11 cellular contexts compared by ENCODE assay signal in genomic region chr11:123434911-123435310, GRCh38. TPM values are rescaled to one million over a fixed set of nuclear protein-coding genes. Genes with fewer than 3 reads are reported as not detected.
A peak's percentile ranks its signal among the peaks of the same experiment; 100 is the strongest.
DNase-seq lines count a peak whose midpoint lies in the region; ATAC-seq and TF ChIP-seq lines count a peak whose summit lies in the region.
"Had no signal": no experiment of that assay in that cellular context is flagged by ENCODE, and none has a peak within 500 bp of the region (broad histone marks: within the 10 kb centered on the region; RNA-seq: fewer than 3 reads in every experiment).

No MANE protein-coding gene starts in this region.

- no peak for DNase-seq in activated CD8-positive, alpha-beta memory T cell treated with anti-CD3 and anti-CD28 coated beads, Interleukin-2, amount 10 ng/mL, durations not matched to agents 7 days and 5 days
- DNase-seq in activated CD8-positive, alpha-beta memory T cell treated with anti-CD3 and anti-CD28 coated beads, Interleukin-2, amount 50 U/mL, for 4 hours = no peak
- DNase-seq in NCI-H2029 (lab: John Stamatoyannopoulos, UW) (peak; percentile 84), pons (ENCODE audit: low spot score) (peak; percentile 44), type B pancreatic cell (ENCODE audit: extremely low spot score, unreplicated experiment) (no peak)
- DNase-seq in activated T-helper 2 cell treated with anti-CD3 and anti-CD28 coated beads, Interferon-gamma antibody, Interleukin-2, Interleukin-4, amounts not matched to agents 10 μg/mL and 5 μg/mL and 100 μg/mL, durations not matched to agents 14 hours and 24 hours and 36 hours (ENCODE audit: low spot score) = no peak
- DNase-seq in stimulated activated CD8-positive, alpha-beta memory T cell treated with anti-CD3 and anti-CD28 coated beads, Interleukin-4, amount 100 ng/mL, for 48 hours = no peak
- DNase-seq: activated CD4-positive, alpha-beta T cell treated with anti-CD3 and anti-CD28 coated beads, Interleukin-2, amount 50 U/mL, for 4 hours; stimulated activated CD4-positive, alpha-beta T cell treated with anti-CD3 and anti-CD28 coated beads, Interleukin-4, amount 100 ng/mL, for 4 hours; upper lobe of right lung had no signal

- H3K27ac Mint-ChIP-seq in activated CD8-positive, alpha-beta memory T cell treated with anti-CD3 and anti-CD28 coated beads, Interleukin-2, amount 10 ng/mL, durations not matched to agents 7 days and 5 days = peak overlapping the region; percentile 55
- H3K27ac Mint-ChIP-seq in activated T-helper 2 cell treated with anti-CD3 and anti-CD28 coated beads, Interferon-gamma antibody, Interleukin-2, Interleukin-4, amounts not matched to agents 10 μg/mL and 5 μg/mL and 100 μg/mL, durations not matched to agents 14 hours and 24 hours and 36 hours = peak overlapping the region; percentile 64
- H3K27ac Mint-ChIP-seq in type B pancreatic cell = no peak overlapping the region

- intact Hi-C loops in activated T-helper 2 cell treated with anti-CD3 and anti-CD28 coated beads, Interferon-gamma antibody, Interleukin-2, Interleukin-4, amounts not matched to agents 10 μg/mL and 5 μg/mL and 100 μg/mL, durations not matched to agents 14 hours and 24 hours and 36 hours (cut with micrococcal nuclease) = loop anchor here (1.0 to 10.0 kb wide), 3 partner anchors 134 to 690 kb away; partner anchors contain the start of gene HSPA8

- H3K27me3 Mint-ChIP-seq in activated CD8-positive, alpha-beta memory T cell treated with anti-CD3 and anti-CD28 coated beads, Interleukin-2, amount 10 ng/mL, durations not matched to agents 7 days and 5 days = no peaks in the 10 kb centered on the region
- no peaks in the 10 kb centered on the region for H3K27me3 Mint-ChIP-seq in activated T-helper 2 cell treated with anti-CD3 and anti-CD28 coated beads, Interferon-gamma antibody, Interleukin-2, Interleukin-4, amounts not matched to agents 10 μg/mL and 5 μg/mL and 100 μg/mL, durations not matched to agents 14 hours and 24 hours and 36 hours (ENCODE audit: low read depth)
- peaks cover 30% of the 10 kb centered on the region for H3K27me3 Mint-ChIP-seq in type B pancreatic cell

- ATAC-seq in activated CD8-positive, alpha-beta memory T cell treated with anti-CD3 and anti-CD28 coated beads, Interleukin-2, amount 10 ng/mL, durations not matched to agents 7 days and 5 days = no peak
- ATAC-seq in HG03139 (IDR thresholded peaks at IDR 0.05; ENCODE audit: unreplicated experiment) = no peak
- ATAC-seq: upper lobe of right lung had no signal

- CTCF ChIA-PET in activated CD8-positive, alpha-beta memory T cell treated with anti-CD3 and anti-CD28 coated beads, Interleukin-2, amount 10 ng/mL, durations not matched to agents 7 days and 5 days (lab: Charles Lee) = interaction anchor here (0.8 to 11.1 kb wide), 21 partner anchors 7 to 77 kb away, joined by 3 to 101 read pairs (median 4); no protein-coding TSS in a partner anchor

- no peak for TF ChIP-seq CTCF in type B pancreatic cell (conservative IDR thresholded peaks at IDR 0.05)

- H3K4me1 Mint-ChIP-seq in activated CD8-positive, alpha-beta memory T cell treated with anti-CD3 and anti-CD28 coated beads, Interleukin-2, amount 10 ng/mL, durations not matched to agents 7 days and 5 days = peaks cover 81% of the 10 kb centered on the region
- H3K4me1 Mint-ChIP-seq in activated T-helper 2 cell treated with anti-CD3 and anti-CD28 coated beads, Interferon-gamma antibody, Interleukin-2, Interleukin-4, amounts not matched to agents 10 μg/mL and 5 μg/mL and 100 μg/mL, durations not matched to agents 14 hours and 24 hours and 36 hours (ENCODE audit: low read depth) = peaks cover 69% of the 10 kb centered on the region
- H3K4me1 Mint-ChIP-seq in type B pancreatic cell (ENCODE audit: unreplicated experiment) = peaks cover 15% of the 10 kb centered on the region

- peaks cover 53% of the 10 kb centered on the region for H3K36me3 Mint-ChIP-seq in activated CD8-positive, alpha-beta memory T cell treated with anti-CD3 and anti-CD28 coated beads, Interleukin-2, amount 10 ng/mL, durations not matched to agents 7 days and 5 days
- H3K36me3 Mint-ChIP-seq in activated T-helper 2 cell treated with anti-CD3 and anti-CD28 coated beads, Interferon-gamma antibody, Interleukin-2, Interleukin-4, amounts not matched to agents 10 μg/mL and 5 μg/mL and 100 μg/mL, durations not matched to agents 14 hours and 24 hours and 36 hours (ENCODE audit: low read depth) = peaks cover 80% of the 10 kb centered on the region
- H3K36me3 Mint-ChIP-seq in type B pancreatic cell = no peaks in the 10 kb centered on the region

- H3K4me3 Mint-ChIP-seq in activated CD8-positive, alpha-beta memory T cell treated with anti-CD3 and anti-CD28 coated beads, Interleukin-2, amount 10 ng/mL, durations not matched to agents 7 days and 5 days = no peak overlapping the region
- no peak overlapping the region for H3K4me3 Mint-ChIP-seq in activated T-helper 2 cell treated with anti-CD3 and anti-CD28 coated beads, Interferon-gamma antibody, Interleukin-2, Interleukin-4, amounts not matched to agents 10 μg/mL and 5 μg/mL and 100 μg/mL, durations not matched to agents 14 hours and 24 hours and 36 hours (ENCODE audit: low read depth)
- H3K4me3 Mint-ChIP-seq in type B pancreatic cell = no peak overlapping the region

- peaks cover 2% of the 10 kb centered on the region for H3K9me3 Mint-ChIP-seq in activated CD8-positive, alpha-beta memory T cell treated with anti-CD3 and anti-CD28 coated beads, Interleukin-2, amount 10 ng/mL, durations not matched to agents 7 days and 5 days (ENCODE audit: low read depth)
- H3K9me3 Mint-ChIP-seq in activated T-helper 2 cell treated with anti-CD3 and anti-CD28 coated beads, Interferon-gamma antibody, Interleukin-2, Interleukin-4, amounts not matched to agents 10 μg/mL and 5 μg/mL and 100 μg/mL, durations not matched to agents 14 hours and 24 hours and 36 hours = peaks cover 4% of the 10 kb centered on the region
- no peaks in the 10 kb centered on the region for H3K9me3 Mint-ChIP-seq in type B pancreatic cell

RNA-seq across cellular contexts. Expression of gene GRAMD1B, which starts 4.8 kb away (rescaled TPM):
- total RNA-seq in activated CD8-positive, alpha-beta memory T cell treated with anti-CD3 and anti-CD28 coated beads, Interleukin-2, amount 10 ng/mL, durations not matched to agents 7 days and 5 days = 10 to 100 TPM; 75.6 to 89.9 TPM
- 159 and 166 TPM in 2 replicates for total RNA-seq in activated T-helper 2 cell treated with anti-CD3 and anti-CD28 coated beads, Interferon-gamma antibody, Interleukin-2, Interleukin-4, amounts not matched to agents 10 μg/mL and 5 μg/mL and 100 μg/mL, durations not matched to agents 14 hours and 24 hours and 36 hours
- total RNA-seq in type B pancreatic cell (ENCODE audit: low replicate concordance) = 2.6 and 15.2 TPM in 2 replicates

Comparison
In these comparisons a context has a peak if more than half of its experiments do, and no peak if none do; other contexts are left out.
1. DNase-seq: peak in NCI-H2029 (single experiment) and pons (single experiment); none in activated CD8-positive, alpha-beta memory T cell treated with anti-CD3 and anti-CD28 coated beads, Interleukin-2, amount 10 ng/mL, durations not matched to agents 7 days and 5 days (single experiment), activated CD8-positive, alpha-beta memory T cell treated with anti-CD3 and anti-CD28 coated beads, Interleukin-2, amount 50 U/mL, for 4 hours (single experiment), activated T-helper 2 cell treated with anti-CD3 and anti-CD28 coated beads, Interferon-gamma antibody, Interleukin-2, Interleukin-4, amounts not matched to agents 10 μg/mL and 5 μg/mL and 100 μg/mL, durations not matched to agents 14 hours and 24 hours and 36 hours (single experiment), type B pancreatic cell (single experiment) and stimulated activated CD8-positive, alpha-beta memory T cell treated with anti-CD3 and anti-CD28 coated beads, Interleukin-4, amount 100 ng/mL, for 48 hours (single experiment).